In genomic region chr15:60392986-60393811, GRCh38 we compare ENCODE assay signal across 1 cellular context.
TF ChIP-seq lines count a peak whose summit lies in the region.

No MANE protein-coding gene starts in this region.

TF ChIP-seq in HEK293, 187 proteins besides CTCF, POLR2A, EP300 and RAD21 (continued from another document):
- TF ChIP-seq ATF2 (tag by site-specific recombination; IDR thresholded peaks at IDR 0.05; ENCODE audit: low read depth), result peak; percentile 91
- TF ChIP-seq ZFP3 (tag by site-specific recombination; IDR thresholded peaks at IDR 0.05; ENCODE audit: low read depth), result no peak
- no peak for TF ChIP-seq ZNF37A (tag by site-specific recombination; IDR thresholded peaks at IDR 0.05)
- no peak for TF ChIP-seq ZNF777 (tag by site-specific recombination; IDR thresholded peaks at IDR 0.05; ENCODE audit: borderline replicate concordance)
- peak; percentile 73 for TF ChIP-seq FEZF1 (tag by site-specific recombination; IDR thresholded peaks at IDR 0.05)
- TF ChIP-seq ZFP69B (tag by site-specific recombination; IDR thresholded peaks at IDR 0.05), result 0 out of 2 replicates have a peak, but pooled peaks have one; percentile 21
- TF ChIP-seq ZNF362 (tag by site-specific recombination; IDR thresholded peaks at IDR 0.05), result no peak
- no peak for TF ChIP-seq ZNF488 (tag by site-specific recombination; IDR thresholded peaks at IDR 0.05)
- TF ChIP-seq ZNF398 (tag by site-specific recombination; IDR thresholded peaks at IDR 0.05), result no peak; the same call in none of the 2 replicates
- no peak for TF ChIP-seq HOXA7 (CRISPR knock-in tag; IDR thresholded peaks at IDR 0.05; ENCODE audit: borderline replicate concordance)
- peak; percentile 38; the same call in 1 of the 2 replicates for TF ChIP-seq ZSCAN23 (tag by site-specific recombination; IDR thresholded peaks at IDR 0.05)
- TF ChIP-seq ZBTB48 (tag by site-specific recombination; IDR thresholded peaks at IDR 0.05), result no peak; the same call in 1 of the 2 replicates
- TF ChIP-seq KLF17 (tag by site-specific recombination; IDR thresholded peaks at IDR 0.05), result peak; percentile 84
- TF ChIP-seq ZNF529 (tag by site-specific recombination; IDR thresholded peaks at IDR 0.05; ENCODE audit: insufficient replicate concordance), result no peak
- peak; percentile 80 for TF ChIP-seq ZFHX2 (tag by site-specific recombination; conservative IDR thresholded peaks at IDR 0.05)
- TF ChIP-seq ZNF112 (tag by site-specific recombination; IDR thresholded peaks at IDR 0.05), result no peak
- no peak for TF ChIP-seq TCF7L2 (IDR thresholded peaks at IDR 0.05; ENCODE audit: borderline replicate concordance, low read depth, low read length)
- TF ChIP-seq ZNF2 (tag by site-specific recombination; IDR thresholded peaks at IDR 0.05), result no peak; the same call in 1 of the 2 replicates
- peak; percentile 39; the same call in 1 of the 2 replicates for TF ChIP-seq ZBTB44 (tag by site-specific recombination; IDR thresholded peaks at IDR 0.05)
- TF ChIP-seq ZNF157 (tag by site-specific recombination; IDR thresholded peaks at IDR 0.05), result no peak
- no peak for TF ChIP-seq ZNF664 (tag by site-specific recombination; IDR thresholded peaks at IDR 0.05)
- no peak for TF ChIP-seq ZBTB7A (tag by site-specific recombination; IDR thresholded peaks at IDR 0.05; ENCODE audit: low read depth)
- TF ChIP-seq SCRT2 (tag by site-specific recombination; IDR thresholded peaks at IDR 0.05), result peak; percentile 99
- TF ChIP-seq ZNF18 (tag by site-specific recombination; IDR thresholded peaks at IDR 0.05), result no peak
